Comparison of ENCODE assay signal across 18 cellular contexts in genomic region chr15:84400017-84400740, GRCh38.
"Had no signal": no experiment of that assay in that cellular context is flagged by ENCODE, and none has a peak within 500 bp of the region (broad histone marks: within the 10 kb centered on the region; RNA-seq: fewer than 3 reads in every experiment).

No MANE protein-coding gene starts in this region.

- H3K4me1 ChIP-seq: left ventricle myocardium inferior, parathyroid adenoma, sigmoid colon, thyroid gland, vagina had no signal

- H3K4me3 ChIP-seq: left ventricle myocardium inferior, mucosa of descending colon, sigmoid colon, thyroid gland, vagina had no signal

- ATAC-seq: effector memory CD8-positive, alpha-beta T cell; mucosa of descending colon had no signal

- H3K9ac ChIP-seq: parathyroid adenoma had no signal

- H3K9me3 ChIP-seq: left ventricle myocardium inferior, mucosa of descending colon, sigmoid colon, thyroid gland, vagina had no signal

- H3K27ac ChIP-seq: left ventricle myocardium inferior, parathyroid adenoma, sigmoid colon, thyroid gland, vagina, WERI-Rb-1 had no signal

- H3K79me2 ChIP-seq: parathyroid adenoma had no signal

- FAIRE-seq: bronchial epithelial cell had no signal

- H3K27me3 ChIP-seq: sigmoid colon, thyroid gland, vagina had no signal

- DNase-seq: activated CD4-positive, alpha-beta memory T cell treated with anti-CD3 and anti-CD28 coated beads, Interleukin-2, amount 10 ng/mL, durations not matched to agents 7 days and 5 days; activated CD4-positive, alpha-beta T cell treated with anti-CD3 and anti-CD28 coated beads for 4 hours; activated gamma-delta T cell; dermis blood vessel endothelial cell; effector memory CD8-positive, alpha-beta T cell; foreskin fibroblast; left ventricle myocardium inferior; mucosa of descending colon; naive B cell; sigmoid colon; stimulated activated CD8-positive, alpha-beta memory T cell treated with anti-CD3 and anti-CD28 coated beads, Interleukin-4, amount 100 ng/mL, for 48 hours; stimulated activated naive CD4-positive, alpha-beta T cell; SW 1271; thyroid gland had no signal

- H2AFZ ChIP-seq: parathyroid adenoma had no signal

- H3K36me3 ChIP-seq: left ventricle myocardium inferior, thyroid gland, vagina, WERI-Rb-1 had no signal
